In genomic region chr3:144879701-144880100, GRCh38 we compare ENCODE assay signal across 19 cellular contexts.
DNase-seq lines count a peak whose midpoint lies in the region; ATAC-seq, FAIRE-seq and TF ChIP-seq lines count a peak whose summit lies in the region.
"Had no signal": no experiment of that assay in that cellular context is flagged by ENCODE, and none has a peak within 500 bp of the region (broad histone marks: within the 10 kb centered on the region; RNA-seq: fewer than 3 reads in every experiment).

No MANE protein-coding gene starts in this region.

- SMC1A ChIA-PET in GM12878 (lab: Charles Lee; ENCODE audit: uncharacterized antibody, unreplicated experiment) = interaction anchor here (1.2 kb wide), 1 partner anchor 9 kb away, joined by 4 read pairs; no protein-coding TSS in a partner anchor

- no peak for TF ChIP-seq EP300 in GM12878 (IDR thresholded peaks at IDR 0.05; ENCODE audit: borderline replicate concordance in 1 of 2, control insufficient read depth in 1 of 2, low read depth in 2 of 2, low read length in 2 of 2)

- no peak overlapping the region for H3K9ac ChIP-seq in GM12878 (ENCODE audit: control insufficient read depth, insufficient read depth, low read length)
- H3K9ac ChIP-seq: GM23248 had no signal

- FAIRE-seq in GM12878 (lab: Jason Lieb, UNC) (no peak), urothelium cell line (lab: Jason Lieb, UNC) (no peak)
- FAIRE-seq: GM12892, GM19239 had no signal

- H3K27ac ChIP-seq in GM12878 (ENCODE audit: control insufficient read depth, insufficient read depth) (no peak overlapping the region), RWPE1 (no peak overlapping the region)
- H3K27ac ChIP-seq: GM23248 had no signal

- intact Hi-C loops in GM12878 (cut with micrococcal nuclease; ENCODE audit: unreplicated experiment) = no loop called here

- BruUV-seq in GM12878 (replicated peaks; lab: Mats Ljungman, UMichigan) = no TSS peak

- H3K4me1 Mint-ChIP-seq in osteocyte (ENCODE audit: unreplicated experiment) = peaks cover 10% of the 10 kb centered on the region
- H3K4me1 Mint-ChIP-seq: CD4-positive, alpha-beta memory T cell; H9 had no signal

- ATAC-seq in GM12878 = no peak
- ATAC-seq in GM18870 (IDR thresholded peaks at IDR 0.05; ENCODE audit: unreplicated experiment) = no peak
- ATAC-seq: HCT116 had no signal

- no peak for TF ChIP-seq POLR2A in GM12878 (IDR thresholded peaks at IDR 0.05; ENCODE audit: low read depth, low read length)

- CTCF ChIA-PET in GM12878 (lab: Yijun Ruan, JAX) = no interaction called here
- CTCF ChIA-PET in RWPE1 (lab: Yijun Ruan, JAX) = no interaction called here

- 76% methylated on average over 3 of the region's 3 CpGs for WGBS in GM12878 (ENCODE audit: insufficient coverage, insufficient replicate concordance, low lambda C conversion rate, missing lambda C conversion rate)

- no peak overlapping the region for H3K4me3 Mint-ChIP-seq in osteocyte (ENCODE audit: unreplicated experiment)
- H3K4me3 Mint-ChIP-seq: CD4-positive, alpha-beta memory T cell; H9 had no signal

- H3K4me1 ChIP-seq in GM12878 (ENCODE audit: control insufficient read depth, insufficient read depth, low read length) = no peaks in the 10 kb centered on the region

- no peaks in the 10 kb centered on the region for H4K20me1 ChIP-seq in GM12878 (ENCODE audit: control insufficient read depth, insufficient read depth)

- no peaks in the 10 kb centered on the region for H3K79me2 ChIP-seq in GM12878 (ENCODE audit: control insufficient read depth, insufficient read depth, low read length)

- no peak for TF ChIP-seq CTCF in GM12878 (IDR thresholded peaks at IDR 0.05 in 2 of 3, conservative IDR thresholded peaks at IDR 0.05 in 1 of 3; ENCODE audit: control insufficient read depth in 2 of 3, extremely low read depth in 1 of 3, insufficient read depth in 1 of 3, low read depth in 3 of 3, low read length in 3 of 3)
- TF ChIP-seq CTCF in fibroblast of mammary gland (conservative IDR thresholded peaks at IDR 0.05; ENCODE audit: control insufficient read depth, insufficient read depth, low read depth, low read length) = no peak
- TF ChIP-seq CTCF in osteocyte (IDR thresholded peaks at IDR 0.05) = no peak
- no peak for TF ChIP-seq CTCF in RWPE1 (conservative IDR thresholded peaks at IDR 0.05; ENCODE audit: low read depth)

- no peaks in the 10 kb centered on the region for H3K36me3 Mint-ChIP-seq in osteocyte (ENCODE audit: unreplicated experiment)
- H3K36me3 Mint-ChIP-seq: CD4-positive, alpha-beta memory T cell had no signal

- H3K27me3 Mint-ChIP-seq in osteocyte (ENCODE audit: unreplicated experiment) = no peaks in the 10 kb centered on the region
- H3K27me3 Mint-ChIP-seq: CD4-positive, alpha-beta memory T cell had no signal

- in situ Hi-C loops in GM12878 (cut with MboI) = no loop called here

- no peak overlapping the region for H3K4me3 ChIP-seq in GM12878
- no peak overlapping the region for H3K4me3 ChIP-seq in fibroblast of mammary gland (ENCODE audit: control insufficient read depth, low read depth, low read length)
- H3K4me3 ChIP-seq: GM23248 had no signal

- POLR2A ChIA-PET in GM12878 (lab: Charles Lee) = no interaction called here
- POLR2A ChIA-PET in RWPE1 (lab: Yijun Ruan, JAX; ENCODE audit: low non-redundant PET) = no interaction called here

- H2AFZ ChIP-seq in GM12878 (ENCODE audit: control insufficient read depth, low read depth, low read length) = 0 out of 2 replicates have a peak overlapping the region, but pooled peaks have one; percentile 4
- H2AFZ ChIP-seq: GM23248 had no signal

- H3K9me3 ChIP-seq in GM12878 (replicated peaks; ENCODE audit: control insufficient read depth, insufficient read depth, low read length) = no peaks in the 10 kb centered on the region

- no peaks in the 10 kb centered on the region for H3K36me3 ChIP-seq in GM12878 (ENCODE audit: control insufficient read depth in 2 of 2, insufficient read depth in 2 of 2, low read length in 1 of 2)

- H3K27me3 ChIP-seq in GM12878 (replicated peaks in 1 of 2; ENCODE audit: control insufficient read depth in 2 of 2, insufficient read depth in 2 of 2, low read length in 1 of 2) = no peaks in the 10 kb centered on the region

- peak overlapping the region; percentile 32 for H3K27ac Mint-ChIP-seq in osteocyte (ENCODE audit: unreplicated experiment)
- H3K27ac Mint-ChIP-seq: CD4-positive, alpha-beta memory T cell had no signal

- no peak for DNase-seq in GM12878 (ENCODE audit: low read depth, low spot score)
- DNase-seq in fibroblast of mammary gland (ENCODE audit: low read depth) = peak; percentile 24
- no peak for DNase-seq in osteocyte (ENCODE audit: extremely low spot score, unreplicated experiment)
- DNase-seq in RWPE1 (ENCODE audit: low spot score) = no peak
- no peak for DNase-seq in NCI-H2107 (lab: John Stamatoyannopoulos, UW)
- DNase-seq in urothelium cell line (ENCODE audit: low spot score) = no peak
- DNase-seq: C1 segment of cervical spinal cord; Calu3; CD4-positive, alpha-beta memory T cell; COR-L47; DMS53; DMS79 treated with DMSO at 0.1 percent for 48 hours; GF-D8; GM23248; H9 had no signal

- RAD21 ChIA-PET in GM12878 (lab: Charles Lee; ENCODE audit: unreplicated experiment) = no interaction called here

- no peaks in the 10 kb centered on the region for H3K9me3 Mint-ChIP-seq in osteocyte (ENCODE audit: unreplicated experiment)

- TF ChIP-seq RAD21 in GM12878 (IDR thresholded peaks at IDR 0.05; ENCODE audit: insufficient read depth, low read depth, low read length) = no peak

- no peak overlapping the region for H3K4me2 ChIP-seq in GM12878 (ENCODE audit: control insufficient read depth, insufficient read depth)

TF ChIP-seq in GM12878, 131 proteins besides CTCF, POLR2A, EP300 and RAD21:
- TF ChIP-seq PAX8 (IDR thresholded peaks at IDR 0.05) (no peak), RUNX3 (IDR thresholded peaks at IDR 0.05; ENCODE audit: low read length) (no peak), BACH1 (IDR thresholded peaks at IDR 0.05; ENCODE audit: borderline replicate concordance) (no peak), ZBTB33 (IDR thresholded peaks at IDR 0.05) (no peak)
